ENCODE assay signal across 8 cellular contexts in genomic region chr15:63093486-63094205, GRCh38. TPM values are rescaled to one million over a fixed set of nuclear protein-coding genes. Genes with fewer than 3 reads are reported as not detected.
DNase-seq lines count a peak whose midpoint lies in the region; ATAC-seq and TF ChIP-seq lines count a peak whose summit lies in the region.

No MANE protein-coding gene starts in this region.

- POLR2A ChIA-PET in IMR-90 (lab: Charles Lee; ENCODE audit: unreplicated experiment) (interaction anchor here (0.9 to 1.6 kb wide), 2 partner anchors 46 to 51 kb away, joined by 3 to 6 read pairs; partner anchors contain the start of gene TPM1), PC-3 (lab: Charles Lee; ENCODE audit: unreplicated experiment) (no interaction called here)

- H3K4me3 ChIP-seq in IMR-90 (ENCODE audit: insufficient read depth, low read depth, low read length) (no peak overlapping the region), PC-3 (ENCODE audit: low read length) (no peak overlapping the region), esophagus squamous epithelium (no peak overlapping the region)

- no peak overlapping the region for H3K27ac Mint-ChIP-seq in natural killer cell

- intact Hi-C loops in IMR-90 (cut with micrococcal nuclease): loop anchor here (1.0 to 10.0 kb wide), 6 partner anchors 23 to 311 kb away; partner anchors contain the start of gene RPS27L
- intact Hi-C loops in PC-3 (cut with micrococcal nuclease): loop anchor here (1.0 kb wide), 2 partner anchors 45 to 311 kb away; no protein-coding TSS in a partner anchor
- intact Hi-C loops in esophagus squamous epithelium (cut with DNase I): loop anchor here (10.0 kb wide), 2 partner anchors 249 to 309 kb away; no protein-coding TSS in a partner anchor
- intact Hi-C loops in natural killer cell (cut with micrococcal nuclease): loop anchor here (1.0 kb wide), 3 partner anchors 45 to 245 kb away; no protein-coding TSS in a partner anchor

- TF ChIP-seq CTCF in IMR-90 (conservative IDR thresholded peaks at IDR 0.05; ENCODE audit: low read depth, low read length) (peak; percentile 82), PC-3 (conservative IDR thresholded peaks at IDR 0.05; ENCODE audit: low read depth, low read length) (peak; percentile 84), esophagus squamous epithelium (IDR thresholded peaks at IDR 0.05) (peak; percentile 69 to 87 (median 81)), natural killer cell (IDR thresholded peaks at IDR 0.05) (peak; percentile 85)

- in situ Hi-C loops in IMR-90 (cut with MboI; ENCODE audit: low sequenced_read_pairs): no loop called here

- H3K36me3 ChIP-seq in IMR-90 (ENCODE audit: control insufficient read depth, insufficient read depth, low read length) (no peaks in the 10 kb centered on the region), PC-3 (ENCODE audit: low read depth, low read length) (no peaks in the 10 kb centered on the region), esophagus squamous epithelium (no peaks in the 10 kb centered on the region)

- H3K9me3 ChIP-seq in IMR-90 (ENCODE audit: control insufficient read depth, insufficient read depth, low read length) (no peaks in the 10 kb centered on the region), PC-3 (ENCODE audit: low read length) (no peaks in the 10 kb centered on the region), esophagus squamous epithelium (no peaks in the 10 kb centered on the region)

- H3K79me1 ChIP-seq in IMR-90 (ENCODE audit: low read depth in 1 of 2, low read length in 2 of 2): peaks cover 0 to 4% of the 10 kb centered on the region in 2 experiments; a peak in 2 of 4 replicates

- peak; percentile 59 for ATAC-seq in IMR-90 (ENCODE audit: low read depth)
- peak; percentile 89 for ATAC-seq in PC-3
- ATAC-seq in natural killer cell: peak; percentile 82 to 86 (median 86)
- no peak for ATAC-seq in GM18505 (IDR thresholded peaks at IDR 0.05; ENCODE audit: unreplicated experiment)

- TF ChIP-seq POLR2A in IMR-90 (IDR thresholded peaks at IDR 0.05; ENCODE audit: low read depth, low read length) (peak; percentile 40; the same call in 1 of the 2 replicates), esophagus squamous epithelium (IDR thresholded peaks at IDR 0.05) (no peak), GM18505 (IDR thresholded peaks at IDR 0.05; ENCODE audit: borderline replicate concordance, extremely low read depth, insufficient read depth, insufficient read length) (no peak)

- WGBS in IMR-90 (ENCODE audit: extremely low coverage in 2 of 2, insufficient read length in 1 of 2), 2 experiments: no CpG with 5 or more reads among the region's 6 CpGs
- 18 to 24% methylated on average over 6 of the region's 6 CpGs for whole genome bisulfite sequencing in esophagus squamous epithelium, 2 donors

- H3K36me3 Mint-ChIP-seq in natural killer cell: no peaks in the 10 kb centered on the region

- peak overlapping the region; percentile 69 for H3K4ac ChIP-seq in IMR-90 (ENCODE audit: low read depth, low read length)

- no peak overlapping the region for H3K4me3 Mint-ChIP-seq in natural killer cell

- peak; percentile 75 for DNase-seq in EL
- peak; percentile 80 for DNase-seq in IMR-90
- peak; percentile 74 for DNase-seq in PC-3
- DNase-seq in activated T-cell treated with anti-CD3 and anti-CD28 coated beads for 24 hours (ENCODE audit: low read depth): peak; percentile 55
- DNase-seq in esophagus squamous epithelium (lab: John Stamatoyannopoulos, UW): no peak
- peak; percentile 52 for DNase-seq in natural killer cell
- peak; percentile 48 for DNase-seq in stimulated activated naive CD4-positive, alpha-beta T cell treated with Interleukin-2 at 50 U/mL for 16 hours (lab: John Stamatoyannopoulos, UW)

- peak overlapping the region in 1 of 2 experiments; percentile 83; a peak in 2 of 4 replicates for H4K8ac ChIP-seq in IMR-90 (ENCODE audit: low read depth in 2 of 2, low read length in 2 of 2)

- H2BK120ac ChIP-seq in IMR-90 (ENCODE audit: low read depth, low read length): peak overlapping the region; percentile 97

- peak overlapping the region; percentile 98 for H2BK5ac ChIP-seq in IMR-90 (ENCODE audit: low read depth, low read length, poor library complexity, severe bottlenecking)

- peak overlapping the region; percentile 15 for H3K56ac ChIP-seq in IMR-90 (ENCODE audit: extremely low read depth, insufficient read depth, low read length)

- CTCF ChIA-PET in IMR-90 (lab: Yijun Ruan, JAX) (interaction anchor here (0.6 to 2.1 kb wide), 9 partner anchors 10 to 311 kb away, joined by 3 to 16 read pairs (median 4); no protein-coding TSS in a partner anchor), PC-3 (lab: Charles Lee) (interaction anchor here (0.7 kb wide), 1 partner anchor 153 kb away, joined by 3 read pairs; no protein-coding TSS in a partner anchor)

- H2BK15ac ChIP-seq in IMR-90 (ENCODE audit: low read depth, low read length): peak overlapping the region; percentile 5; the same call in 2 of the 3 replicates

- peak overlapping the region; percentile 89 for H2AK5ac ChIP-seq in IMR-90 (ENCODE audit: low read depth, low read length)

- H3K27me3 Mint-ChIP-seq in natural killer cell (ENCODE audit: low read depth in 2 of 2): peaks cover 0 to 5% of the 10 kb centered on the region in 2 donors

- H3K9ac ChIP-seq in IMR-90 (ENCODE audit: low read depth, low read length) (no peak overlapping the region; the same call in 1 of the 2 replicates), PC-3 (ENCODE audit: low read length) (no peak overlapping the region)

- H3K79me2 ChIP-seq in PC-3 (ENCODE audit: low read length): no peaks in the 10 kb centered on the region

- peak overlapping the region; percentile 58; the same call in 1 of the 2 replicates for H3K18ac ChIP-seq in IMR-90 (ENCODE audit: low read depth, low read length)

- H3K9me1 ChIP-seq in IMR-90 (ENCODE audit: insufficient read depth, low read length): peaks cover 8% of the 10 kb centered on the region

- TF ChIP-seq RAD21 in IMR-90 (IDR thresholded peaks at IDR 0.05; ENCODE audit: low read length): peak; percentile 95

- peak overlapping the region; percentile 59 for H3K23ac ChIP-seq in IMR-90 (ENCODE audit: low read depth, low read length)

- H3K9me2 ChIP-seq in PC-3 (replicated peaks; ENCODE audit: low read length): no peaks in the 10 kb centered on the region

- H3K4me1 Mint-ChIP-seq in natural killer cell: peaks cover 9 to 18% of the 10 kb centered on the region in 2 donors

- H3K4me1 ChIP-seq in IMR-90 (ENCODE audit: control insufficient read depth, insufficient read depth, low read length) (peaks cover 12% of the 10 kb centered on the region), PC-3 (ENCODE audit: insufficient read depth, low read length) (peaks cover 5% of the 10 kb centered on the region; the same call in 1 of the 2 replicates), esophagus squamous epithelium (no peaks in the 10 kb centered on the region)

- peak overlapping the region; percentile 38; the same call in 1 of the 2 replicates for H3K4me2 ChIP-seq in IMR-90 (ENCODE audit: low read depth, low read length)
- H3K4me2 ChIP-seq in PC-3 (ENCODE audit: low read length): no peak overlapping the region

- dilution Hi-C loops in IMR-90 (cut with HindIII; ENCODE audit: low sequenced_read_pairs, unreplicated experiment): no loop called here

- no peaks in the 10 kb centered on the region for H3K27me3 ChIP-seq in IMR-90 (ENCODE audit: control insufficient read depth, insufficient read depth, low read length)
- no peaks in the 10 kb centered on the region for H3K27me3 ChIP-seq in PC-3 (ENCODE audit: low read length)
- H3K27me3 ChIP-seq in esophagus squamous epithelium: no peaks in the 10 kb centered on the region

- H4K5ac ChIP-seq in IMR-90 (ENCODE audit: low read depth, low read length): peak overlapping the region; percentile 34; the same call in 1 of the 2 replicates

- peak overlapping the region; percentile 4 for H3K27ac ChIP-seq in IMR-90 (ENCODE audit: insufficient read depth, low read length)
- H3K27ac ChIP-seq in PC-3 (ENCODE audit: low read length): no peak overlapping the region
- H3K27ac ChIP-seq in esophagus squamous epithelium: no peak overlapping the region

- no peaks in the 10 kb centered on the region for H3F3A ChIP-seq in PC-3 (ENCODE audit: low read length, unreplicated experiment)

- BruUV-seq in IMR-90 (replicated peaks; lab: Mats Ljungman, UMichigan) (no TSS peak), PC-3 (replicated peaks; lab: Mats Ljungman, UMichigan) (no TSS peak)

- no peaks in the 10 kb centered on the region for H3K9me3 Mint-ChIP-seq in natural killer cell

- H3K14ac ChIP-seq in IMR-90 (replicated peaks; ENCODE audit: low read depth, low read length): peak overlapping the region; percentile 53; the same call in 1 of the 2 replicates

- H4K91ac ChIP-seq in IMR-90 (ENCODE audit: insufficient read depth, low read depth, low read length): peak overlapping the region; percentile 72

- H2AK9ac ChIP-seq in IMR-90 (replicated peaks; ENCODE audit: low read depth, low read length, poor library complexity): peak overlapping the region; percentile 51

- peak overlapping the region; percentile 45 for H2AFZ ChIP-seq in IMR-90 (replicated peaks; ENCODE audit: low read length, poor library complexity)
- H2AFZ ChIP-seq in PC-3 (ENCODE audit: low read length): peak overlapping the region; percentile 47; the same call in 1 of the 2 replicates

- H4K20me1 ChIP-seq in IMR-90 (ENCODE audit: insufficient read depth, low read length): no peaks in the 10 kb centered on the region
- no peaks in the 10 kb centered on the region for H4K20me1 ChIP-seq in PC-3 (ENCODE audit: low read length)

- H2BK20ac ChIP-seq in IMR-90 (ENCODE audit: low read depth, low read length): peak overlapping the region; percentile 82

TF ChIP-seq in IMR-90, 13 proteins besides CTCF, POLR2A, EP300 and RAD21 (continues in another document):
- peak; percentile 92 for TF ChIP-seq SMC3 (IDR thresholded peaks at IDR 0.05; ENCODE audit: low read depth, low read length)
- TF ChIP-seq CEBPB (IDR thresholded peaks at IDR 0.05; ENCODE audit: low read depth, low read length): peak; percentile 38; the same call in 1 of the 2 replicates

RNA-seq across cellular contexts. Expression of gene LACTB, which starts 28.0 kb away (rescaled TPM):
- total RNA-seq in IMR-90 (2012; rRNA removed) (12.9 and 41.7 TPM in 2 replicates), PC-3 (2014; rRNA removed) (9.2 and 11.2 TPM in 2 replicates), esophagus squamous epithelium (10 to 100 TPM in 3 of 4 donors, 1 to 10 TPM in 1; 9.7 to 22.6 (median 12.1) TPM), natural killer cell (10 to 100 TPM; 17.1 to 29.1 (median 26.4) TPM)
- 31.0 and 32.7 TPM in 2 replicates for polyA plus RNA-seq in IMR-90 (2012; rRNA removed)
- 11.5 and 15.9 TPM in 2 replicates for polyA plus RNA-seq in IMR-90 (2012; cell fraction: cytosol; rRNA removed)
- 11.3 and 22.6 TPM in 2 replicates for polyA plus RNA-seq in IMR-90 (2012; cell fraction: nucleus; rRNA removed; ENCODE audit: low replicate concordance)

RNA-seq across cellular contexts. Expression of gene TPM1, which starts 51.1 kb away (rescaled TPM):
- 661 and 997 TPM in 2 replicates for total RNA-seq in IMR-90 (2012; rRNA removed)
- polyA plus RNA-seq in IMR-90 (2012; rRNA removed): 1,566 and 1,623 TPM in 2 replicates
- polyA plus RNA-seq in IMR-90 (2012; cell fraction: cytosol; rRNA removed): 700 and 932 TPM in 2 replicates
- polyA plus RNA-seq in IMR-90 (2012; cell fraction: nucleus; rRNA removed; ENCODE audit: low replicate concordance): 972 and 2,415 TPM in 2 replicates
- total RNA-seq in PC-3 (2014; rRNA removed): 127 and 156 TPM in 2 replicates
- 100 to 1,000 TPM in 2 of 4 donors, 10 to 100 TPM in 2; 44.3 to 680 (median 138) TPM for total RNA-seq in esophagus squamous epithelium
- 10 to 100 TPM; 21.5 to 33.0 (median 25.6) TPM for total RNA-seq in natural killer cell
